ENCODE assay signal across 23 cellular contexts in genomic region chr1:208511242-208511860, GRCh38.
"Had no signal": no experiment of that assay in that cellular context is flagged by ENCODE, and none has a peak within 500 bp of the region (broad histone marks: within the 10 kb centered on the region; RNA-seq: fewer than 3 reads in every experiment).

No MANE protein-coding gene starts in this region.

- H3K9me3 ChIP-seq: gastrocnemius medialis, psoas muscle, right lobe of liver, testis had no signal

- H3K4me3 ChIP-seq: dorsolateral prefrontal cortex, gastrocnemius medialis, heart right ventricle, lung, psoas muscle, right lobe of liver, spleen, testis, tibial nerve had no signal

- H3K36me3 ChIP-seq: gastrocnemius medialis, heart right ventricle, right lobe of liver, spleen, tibial nerve had no signal

- ATAC-seq: gastrocnemius medialis; heart right ventricle; left cardiac atrium; left ventricle myocardium superior; psoas muscle; right lobe of liver; stimulated activated memory B cell treated with anti-CD40 and anti-IgM and Interleukin-4, amounts not matched to agents 10 μg/mL and 1 μg/mL and 100 μg/mL, for 72 hours had no signal

- FAIRE-seq: keratinocyte had no signal

- DNase-seq: cortex of kidney; dorsolateral prefrontal cortex; effector CD8-positive, alpha-beta T cell; gastrocnemius medialis; heart right ventricle; left cardiac atrium; left ventricle myocardium superior; mesenchymal stem cell; midbrain; naive B cell; nephron progenitor cell; psoas muscle; retina; right lobe of liver; spleen; stimulated activated CD4-positive, alpha-beta T cell treated with anti-CD3 and anti-CD28 coated beads, Interleukin-15, amount 100 ng/mL, for 24 hours; stimulated activated CD4-positive, alpha-beta T cell treated with anti-CD3 and anti-CD28 coated beads, Interleukin-1b, Interleukin-23, amount 100 ng/mL, for 48 hours; stimulated activated CD4-positive, alpha-beta T cell treated with anti-CD3 and anti-CD28 coated beads, Interleukin-4, amount 100 ng/mL, for 24 hours; testis had no signal

- H3K27me3 ChIP-seq: gastrocnemius medialis, heart right ventricle, right lobe of liver, spleen, testis, tibial nerve had no signal

- H3K4me1 ChIP-seq: gastrocnemius medialis, heart right ventricle, psoas muscle, right lobe of liver, spleen, testis, tibial nerve had no signal
